Comparison of ENCODE assay signal across 8 cellular contexts in the genomic region with DNA sequence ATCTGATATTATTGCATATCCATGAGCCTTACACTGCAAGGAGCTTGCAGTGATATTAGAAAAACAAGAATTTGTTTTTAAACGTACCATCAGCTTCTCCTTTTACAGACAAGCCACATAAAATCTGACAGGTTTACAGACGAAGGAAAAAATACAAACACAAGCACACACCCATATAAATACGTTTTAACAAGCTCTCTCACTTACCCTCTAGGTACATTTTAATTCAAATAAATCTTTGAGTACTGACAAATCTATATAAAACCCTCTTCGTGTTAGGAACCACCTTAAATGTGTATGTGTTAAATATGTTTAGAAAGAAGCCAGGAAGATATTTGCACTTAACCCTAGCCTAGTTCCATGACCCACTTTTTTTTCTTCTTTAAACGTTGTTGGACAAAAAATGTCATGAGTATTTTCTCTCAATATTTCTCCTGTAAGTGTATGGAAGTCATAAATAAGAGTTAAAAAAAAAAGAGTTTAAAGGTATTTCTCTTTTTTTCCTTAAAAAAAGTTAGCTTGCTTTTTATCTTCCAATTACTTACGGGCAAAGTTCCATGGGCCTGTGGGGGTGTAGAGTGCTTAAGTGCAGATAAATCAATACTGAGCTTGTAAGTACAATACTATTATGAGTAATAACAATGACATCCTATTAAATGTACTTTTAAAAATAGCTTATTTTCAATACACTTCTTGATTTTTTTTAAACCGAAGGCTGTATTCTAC. TPM values are rescaled to one million over a fixed set of nuclear protein-coding genes. Genes with fewer than 3 reads are reported as not detected.
DNase-seq lines count a peak whose midpoint lies in the region; ATAC-seq, FAIRE-seq and TF ChIP-seq lines count a peak whose summit lies in the region.

No MANE protein-coding gene starts in this region.

- FAIRE-seq in D721Med (lab: Jason Lieb, UNC) (peak; percentile 53), endometrium (lab: Jason Lieb, UNC) (peak; percentile 45)

- no peak for TF ChIP-seq POLR2A in ovary (IDR thresholded peaks at IDR 0.05)

- H3K27me3 ChIP-seq in ovary (no peaks in the 10 kb centered on the region), aorta (ENCODE audit: control insufficient read depth in 1 of 2, insufficient read depth in 2 of 2, low read length in 1 of 2) (no peaks in the 10 kb centered on the region)

- peak overlapping the region; percentile 41 for H3K4me3 ChIP-seq in ovary
- no peak overlapping the region for H3K4me3 ChIP-seq in aorta (ENCODE audit: low read length in 2 of 2)

- no peak for ATAC-seq in aorta (ENCODE audit: low FRiP score)

- intact Hi-C loops in ovary (cut with DNase I) = no loop called here
- intact Hi-C loops in aorta (cut with DNase I) = no loop called here

- H3K36me3 ChIP-seq in ovary (no peaks in the 10 kb centered on the region), aorta (ENCODE audit: control insufficient read depth in 1 of 2, insufficient read depth in 2 of 2, low read length in 1 of 2) (no peaks in the 10 kb centered on the region)

- H3K27ac ChIP-seq in ovary (no peak overlapping the region), aorta (ENCODE audit: low read depth in 1 of 2, low read length in 2 of 2) (no peak overlapping the region)

- H3K4me1 ChIP-seq in ovary (ENCODE audit: insufficient read depth) (peaks cover 2% of the 10 kb centered on the region), aorta (ENCODE audit: control insufficient read depth in 1 of 2, insufficient read depth in 2 of 2, low read length in 2 of 2) (no peaks in the 10 kb centered on the region)

- TF ChIP-seq CTCF in D721Med (IDR thresholded peaks at IDR 0.05; ENCODE audit: insufficient read depth, missing control alignments) (no peak), ovary (IDR thresholded peaks at IDR 0.05) (no peak)

- DNase-seq in D721Med (ENCODE audit: insufficient read length, low spot score) (no peak), OCI-M1 (lab: John Stamatoyannopoulos, UW) (peak; percentile 62), ovary (no peak), NCI-H524 (lab: John Stamatoyannopoulos, UW) (no peak), putamen (ENCODE audit: low spot score) (no peak), aorta (no peak), SHP77 treated with DMSO at 0.1 percent for 48 hours (lab: John Stamatoyannopoulos, UW) (no peak)

- WGBS in ovary, 3 donors = 30 to 40% (median 35%) methylated on average over 7 of the region's 7 CpGs
- 48 to 64% methylated on average over 7 of the region's 7 CpGs for WGBS in aorta, 2 donors

- no peak for TF ChIP-seq EP300 in ovary (IDR thresholded peaks at IDR 0.05)

- H3K9me3 ChIP-seq in ovary (peaks cover 0 to 3% of the 10 kb centered on the region in 2 donors), aorta (ENCODE audit: control insufficient read depth, low read length) (no peaks in the 10 kb centered on the region)

RNA-seq across cellular contexts. Expression of a gene that starts 1.5 kb away (rescaled TPM):
- total RNA-seq in ovary (10 to 100 TPM in 2 of 7 donors, 1 to 10 TPM in 5; 1.8 to 77.3 (median 6.4) TPM), aorta (10 to 100 TPM; 10.5 to 22.7 TPM)
- polyA plus RNA-seq in ovary (1 to 10 TPM in 1 of 2 donors, under 1 TPM in 1; 0.76 to 3.3 TPM), aorta (10 to 100 TPM in 1 of 2 donors, under 1 TPM in 1; 0.26 to 14.4 TPM)

RNA-seq across cellular contexts. Expression of a gene that starts 38.6 kb away (rescaled TPM):
- total RNA-seq in ovary (10 to 100 TPM in 1 of 7 donors, 1 to 10 TPM in 2, under 1 TPM in 2, not detected in 2; 0.94 to 14.8 (median 1.1) TPM), aorta (1 to 10 TPM in 1 of 2 donors, under 1 TPM in 1; 0.58 to 1.0 TPM)
- polyA plus RNA-seq in ovary (under 1 TPM; 0.04 to 0.70 TPM), aorta (not detected)
